16 cellular contexts compared by ENCODE assay signal in genomic region chr3:66949898-66950297, GRCh38. TPM values are rescaled to one million over a fixed set of nuclear protein-coding genes. Genes with fewer than 3 reads are reported as not detected.
DNase-seq lines count a peak whose midpoint lies in the region; ATAC-seq and TF ChIP-seq lines count a peak whose summit lies in the region.
"Had no signal": no experiment of that assay in that cellular context is flagged by ENCODE, and none has a peak within 500 bp of the region (broad histone marks: within the 10 kb centered on the region; RNA-seq: fewer than 3 reads in every experiment).

No MANE protein-coding gene starts in this region.

- H3K27me3 Mint-ChIP-seq in GM23338 (ENCODE audit: insufficient read depth, low read depth, poor library complexity) = no peaks in the 10 kb centered on the region

- H3K4me3 ChIP-seq in GM12865 (ENCODE audit: low read depth, low read length) (no peak overlapping the region), GM23338 (no peak overlapping the region), MM.1S (ENCODE audit: low read length) (peak overlapping the region; percentile 7; the same call in 1 of the 2 replicates), fibroblast of lung (replicated peaks in 1 of 4; ENCODE audit: control extremely low read depth in 1 of 4, insufficient read depth in 1 of 4, low read depth in 3 of 4, low read length in 4 of 4) (no peak overlapping the region), GM23248 (no peak overlapping the region), coronary artery (no peak overlapping the region)
- H3K4me3 ChIP-seq: A549, K562 had no signal

- no peaks in the 10 kb centered on the region for H3K9me3 Mint-ChIP-seq in GM23338
- H3K9me3 Mint-ChIP-seq: CD4-positive, alpha-beta T cell had no signal

- WGBS in GM23248 (ENCODE audit: low coverage in 1 of 2, low lambda C conversion rate in 2 of 2, missing lambda C conversion rate in 2 of 2), 2 experiments = 31 to 32% methylated on average over 3 of the region's 3 CpGs

- H3K27ac Mint-ChIP-seq in GM23338 = no peak overlapping the region
- H3K27ac Mint-ChIP-seq: CD4-positive, alpha-beta T cell had no signal

- H2AFZ ChIP-seq in GM23338 (0 out of 2 replicates have a peak overlapping the region, but pooled peaks have one; percentile 3), MM.1S (ENCODE audit: low read length) (peak overlapping the region; percentile 35), fibroblast of lung (ENCODE audit: low read length) (no peak overlapping the region), GM23248 (no peak overlapping the region)

- H4K20me1 ChIP-seq in GM23338 (replicated peaks; ENCODE audit: insufficient read depth) (no peaks in the 10 kb centered on the region), MM.1S (ENCODE audit: insufficient read depth, low read length) (no peaks in the 10 kb centered on the region), fibroblast of lung (ENCODE audit: control insufficient read depth, extremely low read depth, insufficient read depth, low read length) (no peaks in the 10 kb centered on the region), GM23248 (ENCODE audit: insufficient read depth) (no peaks in the 10 kb centered on the region)

- H3K9me3 ChIP-seq in MM.1S (replicated peaks; ENCODE audit: insufficient read depth, low read length) = no peaks in the 10 kb centered on the region
- no peaks in the 10 kb centered on the region for H3K9me3 ChIP-seq in fibroblast of lung (ENCODE audit: control insufficient read depth, insufficient read depth, low read depth, low read length)
- H3K9me3 ChIP-seq in GM23248 (ENCODE audit: low read depth) = no peaks in the 10 kb centered on the region
- H3K9me3 ChIP-seq: A549, Caco-2 had no signal

- no peak for ATAC-seq in GM23338
- ATAC-seq in GM19035 (IDR thresholded peaks at IDR 0.05; ENCODE audit: unreplicated experiment) = no peak
- ATAC-seq: A549, K562 had no signal

- H3F3A ChIP-seq in GM23338 (replicated peaks; ENCODE audit: low read depth) (no peaks in the 10 kb centered on the region), MM.1S (ENCODE audit: insufficient read depth, low read length) (peaks cover 3% of the 10 kb centered on the region; the same call in 1 of the 2 replicates), GM23248 (ENCODE audit: insufficient read depth) (no peaks in the 10 kb centered on the region)

- no peak for TF ChIP-seq CTCF in GM12865 (IDR thresholded peaks at IDR 0.05; ENCODE audit: insufficient read depth, low read depth, low read length, missing control alignments)
- TF ChIP-seq CTCF in GM23338 (conservative IDR thresholded peaks at IDR 0.05; ENCODE audit: low read depth in 2 of 2) = no peak
- no peak for TF ChIP-seq CTCF in MM.1S (IDR thresholded peaks at IDR 0.05; ENCODE audit: low read length)
- no peak for TF ChIP-seq CTCF in fibroblast of lung (conservative IDR thresholded peaks at IDR 0.05 in 1 of 2, IDR thresholded peaks at IDR 0.05 in 1 of 2; ENCODE audit: low read depth in 1 of 2, low read length in 2 of 2)
- no peak for TF ChIP-seq CTCF in coronary artery (IDR thresholded peaks at IDR 0.05)

- no peak overlapping the region for H3K4me3 Mint-ChIP-seq in GM23338
- H3K4me3 Mint-ChIP-seq: CD4-positive, alpha-beta T cell had no signal

- no peak overlapping the region for H3K9ac ChIP-seq in MM.1S (ENCODE audit: low read length)
- H3K9ac ChIP-seq in fibroblast of lung (ENCODE audit: insufficient read depth, low read length) = no peak overlapping the region
- no peak overlapping the region for H3K9ac ChIP-seq in GM23248

- H3K4me1 ChIP-seq in GM23338 (ENCODE audit: insufficient read depth) = no peaks in the 10 kb centered on the region
- H3K4me1 ChIP-seq in MM.1S (ENCODE audit: low read length) = peaks cover 31% of the 10 kb centered on the region
- no peaks in the 10 kb centered on the region for H3K4me1 ChIP-seq in fibroblast of lung (ENCODE audit: control insufficient read depth, extremely low read depth, insufficient read depth, low read length)
- H3K4me1 ChIP-seq in GM23248 (ENCODE audit: insufficient read depth) = no peaks in the 10 kb centered on the region
- H3K4me1 ChIP-seq: A549 had no signal

- H3K79me2 ChIP-seq in GM23338 (replicated peaks; ENCODE audit: insufficient read depth) = no peaks in the 10 kb centered on the region
- no peaks in the 10 kb centered on the region for H3K79me2 ChIP-seq in MM.1S (ENCODE audit: low read length)
- H3K79me2 ChIP-seq in fibroblast of lung (ENCODE audit: control insufficient read depth, insufficient read depth, low read length) = no peaks in the 10 kb centered on the region
- no peaks in the 10 kb centered on the region for H3K79me2 ChIP-seq in GM23248 (ENCODE audit: insufficient read depth)

- DNase-seq in GM12865 (ENCODE audit: low read depth) (peak; percentile 20), GM23338 (ENCODE audit: low spot score) (no peak), MM.1S (peak; percentile 69), fibroblast of lung (ENCODE audit: low read depth in 2 of 2) (no peak), GM23248 (no peak), coronary artery (ENCODE audit: low spot score) (no peak)
- DNase-seq: AML-193; Caco-2; CD4-positive, alpha-beta T cell; HCEC 1CT; IMR-90 had no signal

- H3K4me2 ChIP-seq in GM23338 (no peak overlapping the region), MM.1S (ENCODE audit: low read depth, low read length) (peak overlapping the region; percentile 59), fibroblast of lung (ENCODE audit: extremely low read depth, insufficient read depth, low read length) (peak overlapping the region; percentile 9), GM23248 (ENCODE audit: unreplicated experiment) (no peak overlapping the region)
- H3K4me2 ChIP-seq: A549 had no signal

- H3K36me3 Mint-ChIP-seq in GM23338 (ENCODE audit: low read depth) = no peaks in the 10 kb centered on the region

- H3K27ac ChIP-seq in GM23338 (ENCODE audit: low read depth) (no peak overlapping the region), MM.1S (ENCODE audit: low read length) (no peak overlapping the region), fibroblast of lung (ENCODE audit: insufficient read depth, low read length) (no peak overlapping the region), GM23248 (no peak overlapping the region), coronary artery (no peak overlapping the region)
- H3K27ac ChIP-seq: 22Rv1, A549, C4-2B had no signal

- in situ Hi-C loops in GM23248 (cut with MboI) = loop anchor here (25.0 kb wide), 1 partner anchor 1937 kb away; no protein-coding TSS in a partner anchor

- H3K36me3 ChIP-seq in GM23338 (ENCODE audit: insufficient read depth) = no peaks in the 10 kb centered on the region
- H3K36me3 ChIP-seq in MM.1S (replicated peaks; ENCODE audit: insufficient read depth, low read length) = no peaks in the 10 kb centered on the region
- no peaks in the 10 kb centered on the region for H3K36me3 ChIP-seq in fibroblast of lung (ENCODE audit: control insufficient read depth, insufficient read depth, low read length)
- no peaks in the 10 kb centered on the region for H3K36me3 ChIP-seq in GM23248 (ENCODE audit: low read depth)

- H3K4me1 Mint-ChIP-seq in GM23338 = no peaks in the 10 kb centered on the region

- H3K9me2 ChIP-seq in GM23338 (ENCODE audit: insufficient read depth) (no peaks in the 10 kb centered on the region), MM.1S (replicated peaks; ENCODE audit: insufficient read depth, low read length) (no peaks in the 10 kb centered on the region), GM23248 (ENCODE audit: insufficient read depth) (peaks cover under 1% of the 10 kb centered on the region; the same call in 1 of the 2 replicates)

- H3K27me3 ChIP-seq in GM23338 (ENCODE audit: insufficient read depth) = no peaks in the 10 kb centered on the region
- H3K27me3 ChIP-seq in MM.1S (replicated peaks; ENCODE audit: insufficient read depth, low read length) = no peaks in the 10 kb centered on the region
- peaks cover 6% of the 10 kb centered on the region for H3K27me3 ChIP-seq in fibroblast of lung (ENCODE audit: control insufficient read depth, insufficient read depth, low read length)
- H3K27me3 ChIP-seq in GM23248 (replicated peaks; ENCODE audit: insufficient read depth) = no peaks in the 10 kb centered on the region

TF ChIP-seq in GM23338, 12 proteins besides CTCF, POLR2A, EP300 and RAD21 (continues in another document):
- TF ChIP-seq POLR2AphosphoS5 (IDR thresholded peaks at IDR 0.05; ENCODE audit: low read depth) (no peak), CREB1 (CRISPR knock-in tag; IDR thresholded peaks at IDR 0.05; ENCODE audit: low read depth) (no peak), REST (IDR thresholded peaks at IDR 0.05; ENCODE audit: unreplicated experiment) (no peak), ZNF331 (CRISPR knock-in tag; IDR thresholded peaks at IDR 0.05; ENCODE audit: low read depth) (no peak), EZH2 (IDR thresholded peaks at IDR 0.05; ENCODE audit: low read depth, unreplicated experiment) (no peak)

RNA-seq across cellular contexts. Expression of gene KBTBD8, which starts 48.2 kb away (rescaled TPM):
- 19.9 and 20.2 TPM in 2 replicates for total RNA-seq in GM23338 (2014; rRNA removed; shearing (Covaris generic))
- polyA plus RNA-seq in GM23338 (2016; fragmentation: Nextera tagmentation; extraction: Ambion mirVana) (3.0 and 3.5 TPM in 2 replicates), fibroblast of lung (1.1 and 4.2 TPM in 2 replicates), GM23248 (2016; fragmentation: Nextera tagmentation; extraction: Ambion mirVana) (0.26 and 1.1 TPM in 2 replicates)
- total RNA-seq in fibroblast of lung = 1.0 and 2.3 TPM in 2 replicates
- 1.5 and 2.7 TPM in 2 replicates for polyA plus RNA-seq in fibroblast of lung (2012)
- polyA minus RNA-seq in fibroblast of lung (ENCODE audit: low replicate concordance) = 8.5 TPM in 1 of 2 replicates, not detected in the other
- total RNA-seq in GM23248 (2014; rRNA removed; shearing (Covaris generic)) = 0.76 and 0.86 TPM in 2 replicates

Comparison
In these comparisons a context has a peak if more than half of its experiments do, and no peak if none do; other contexts are left out.
1. DNase-seq: peak in GM12865 (single experiment) and MM.1S (single experiment); none in GM23338 (single experiment), fibroblast of lung (0 of 2), GM23248 (single experiment) and coronary artery (single experiment).
2. H2AFZ ChIP-seq: peak in GM23338 (single experiment) and MM.1S (single experiment); none in fibroblast of lung (single experiment) and GM23248 (single experiment).
3. H3K4me2 ChIP-seq: peak in MM.1S (single experiment) and fibroblast of lung (single experiment); none in GM23338 (single experiment) and GM23248 (single experiment).